ENCODE assay signal across 1 cellular context in genomic region chr4:70903282-70903603, GRCh38.
TF ChIP-seq lines count a peak whose summit lies in the region.

No MANE protein-coding gene starts in this region.

TF ChIP-seq in K562, 482 proteins besides CTCF, POLR2A, EP300 and RAD21 (continued from another document):
- TF ChIP-seq ZNF280B (CRISPR knock-in tag; IDR thresholded peaks at IDR 0.05) (no peak), ATF2 (CRISPR knock-in tag; IDR thresholded peaks at IDR 0.05) (no peak), ZNF764 (CRISPR knock-in tag; IDR thresholded peaks at IDR 0.05; ENCODE audit: low read depth) (no peak), BRD9 (IDR thresholded peaks at IDR 0.05; ENCODE audit: low read depth, partially characterized antibody) (peak; percentile 95), NR2C1 (IDR thresholded peaks at IDR 0.05) (peak; percentile 70), NR2C1 (tag; IDR thresholded peaks at IDR 0.05) (peak; percentile 85), NONO (IDR thresholded peaks at IDR 0.05; ENCODE audit: low read depth in 2 of 2, low read length in 1 of 2) (peak in 1 of 2 experiments; percentile 93; a peak in 2 of 4 replicates), SLC30A9 (CRISPR knock-in tag; IDR thresholded peaks at IDR 0.05) (no peak), ZNF436 (CRISPR knock-in tag; IDR thresholded peaks at IDR 0.05) (no peak), HDAC8 (tag; IDR thresholded peaks at IDR 0.05) (no peak), AFF4 (CRISPR knock-in tag; IDR thresholded peaks at IDR 0.05) (peak; percentile 85)
